Comparison of ENCODE assay signal across 16 cellular contexts in the genomic region with DNA sequence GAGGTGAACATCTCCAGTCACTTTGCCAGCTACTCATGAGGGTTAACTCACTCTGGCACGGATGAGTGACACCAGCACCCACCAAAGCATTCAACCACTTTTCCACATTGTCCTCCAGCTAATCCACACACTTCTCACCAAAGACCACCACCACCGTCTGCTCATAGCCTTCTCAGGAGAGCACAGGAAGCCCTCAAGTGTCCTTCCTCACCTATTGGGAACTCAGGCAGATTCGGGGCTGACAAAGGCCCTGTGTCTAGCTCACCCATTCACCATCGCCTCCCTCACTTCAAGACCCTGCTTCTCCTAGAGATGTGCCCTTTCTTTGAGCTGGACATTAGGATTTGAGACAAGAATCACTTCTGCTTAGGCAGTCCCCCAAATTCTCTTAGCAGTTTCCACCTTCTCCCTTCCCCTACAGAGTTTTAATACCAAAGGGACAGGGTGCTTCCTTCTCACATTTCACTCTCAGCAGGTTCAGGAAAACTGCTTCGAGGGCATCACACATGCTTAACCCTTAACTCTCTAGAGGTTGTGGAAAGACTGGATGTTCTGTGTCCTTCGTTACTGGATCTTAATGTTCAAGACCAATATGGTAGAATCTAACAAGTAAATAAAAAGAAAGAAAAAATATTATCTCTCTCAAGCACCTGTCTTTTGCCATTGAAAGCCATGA. TPM values are rescaled to one million over a fixed set of nuclear protein-coding genes. Genes with fewer than 3 reads are reported as not detected.
DNase-seq lines count a peak whose midpoint lies in the region; ATAC-seq, FAIRE-seq and TF ChIP-seq lines count a peak whose summit lies in the region.
"Had no signal": no experiment of that assay in that cellular context is flagged by ENCODE, and none has a peak within 500 bp of the region (broad histone marks: within the 10 kb centered on the region; RNA-seq: fewer than 3 reads in every experiment).

No MANE protein-coding gene starts in this region.

- peak overlapping the region; percentile 55; the same call in 1 of the 2 replicates for H2BK20ac ChIP-seq in H1 (ENCODE audit: low read length)

- H3K14ac ChIP-seq in H1 (ENCODE audit: insufficient read length), result no peak overlapping the region

- intact Hi-C loops in MCF 10A (cut with micrococcal nuclease) (no loop called here), breast epithelium (cut with DNase I; ENCODE audit: low total_unique reads) (no loop called here)

- no peaks in the 10 kb centered on the region for H3K36me3 ChIP-seq in breast epithelium
- no peaks in the 10 kb centered on the region for H3K36me3 ChIP-seq in H1 (ENCODE audit: control insufficient read depth in 2 of 4, insufficient read depth in 4 of 4, low read length in 3 of 4)
- H3K36me3 ChIP-seq: BLaER1 had no signal

- no peak overlapping the region for H3K27ac ChIP-seq in breast epithelium
- no peak overlapping the region for H3K27ac ChIP-seq in H1 (ENCODE audit: low read depth, low read length)
- H3K27ac ChIP-seq: BLaER1 had no signal

- H3K27me3 Mint-ChIP-seq in MCF 10A (ENCODE audit: insufficient read depth, unreplicated experiment) (no peaks in the 10 kb centered on the region), nephron progenitor cell (ENCODE audit: low read depth, poor library complexity) (no peaks in the 10 kb centered on the region)

- peak overlapping the region; percentile 38 to 58; a peak in 2 of 4 replicates for H3K4me2 ChIP-seq in H1 (ENCODE audit: insufficient read depth in 1 of 2, low read depth in 2 of 2, low read length in 2 of 2)
- H3K4me2 ChIP-seq: BLaER1 had no signal

- H4K91ac ChIP-seq in H1 (replicated peaks; ENCODE audit: insufficient read length, low read length), result peak overlapping the region; percentile 29

- no peak overlapping the region for H2BK120ac ChIP-seq in H1 (replicated peaks; ENCODE audit: low read depth, low read length)

- FAIRE-seq in H1 (lab: Jason Lieb, UNC), result peak; percentile 57

- 0 out of 2 replicates have a peak overlapping the region, but pooled peaks have one; percentile 10 for H3K18ac ChIP-seq in H1 (ENCODE audit: extremely low read depth, low read length)

- H2BK5ac ChIP-seq in H1 (ENCODE audit: low read depth, low read length), result 0 out of 2 replicates have a peak overlapping the region, but pooled peaks have one; percentile 19

- H3K4ac ChIP-seq in H1 (replicated peaks; ENCODE audit: insufficient read length, low read depth, low read length), result no peak overlapping the region

- H3K23ac ChIP-seq in H1 (ENCODE audit: insufficient read length), result no peak overlapping the region

- H3K23me2 ChIP-seq in H1 (ENCODE audit: low read depth, low read length), result no peaks in the 10 kb centered on the region

- H3K27ac Mint-ChIP-seq in MCF 10A (ENCODE audit: low read depth, unreplicated experiment) (peak overlapping the region; percentile 68), nephron progenitor cell (peak overlapping the region; percentile 64)
- H3K27ac Mint-ChIP-seq: CD8-positive, alpha-beta memory T cell had no signal

- no peak overlapping the region for H3K4me3 ChIP-seq in breast epithelium
- no peak overlapping the region for H3K4me3 ChIP-seq in H1 (ENCODE audit: extremely low read depth in 1 of 4, insufficient read depth in 2 of 4, low read depth in 3 of 4, low read length in 4 of 4)
- H3K4me3 ChIP-seq: BLaER1 had no signal

- no peaks in the 10 kb centered on the region for H3K79me2 ChIP-seq in H1 (ENCODE audit: control insufficient read depth in 1 of 2, insufficient read depth in 2 of 2, low read length in 2 of 2)

- peak overlapping the region; percentile 44; the same call in 1 of the 2 replicates for H2BK12ac ChIP-seq in H1 (ENCODE audit: low read depth, low read length)

- CTCF ChIA-PET in MCF 10A (lab: Yijun Ruan, JAX) (no interaction called here), H1 (lab: Charles Lee; ENCODE audit: partially characterized antibody) (interaction anchor here (0.7 to 1.3 kb wide), 4 partner anchors 14 to 46 kb away, joined by 3 to 4 read pairs (median 4); no protein-coding TSS in a partner anchor)

- H3K4me3 Mint-ChIP-seq in MCF 10A (ENCODE audit: unreplicated experiment), result no peak overlapping the region
- H3K4me3 Mint-ChIP-seq in nephron progenitor cell, result no peak overlapping the region
- H3K4me3 Mint-ChIP-seq: CD8-positive, alpha-beta memory T cell had no signal

- no peaks in the 10 kb centered on the region for H3K9me3 ChIP-seq in breast epithelium
- no peaks in the 10 kb centered on the region for H3K9me3 ChIP-seq in H1 (ENCODE audit: insufficient read depth in 2 of 2, low read depth in 1 of 2, low read length in 1 of 2)
- H3K9me3 ChIP-seq: BLaER1, Caco-2 had no signal

- H3K4me1 ChIP-seq in breast epithelium, result no peaks in the 10 kb centered on the region
- peaks cover 0 to 10% (median 4%) of the 10 kb centered on the region in 4 experiments; a peak in 4 of 7 replicates for H3K4me1 ChIP-seq in H1 (replicated peaks in 1 of 4; ENCODE audit: control insufficient read depth in 3 of 4, insufficient read depth in 4 of 4, low read length in 3 of 4)
- H3K4me1 ChIP-seq: BLaER1, Caco-2 had no signal

- H3K79me1 ChIP-seq in H1 (ENCODE audit: low read depth, low read length), result no peaks in the 10 kb centered on the region

- WGBS in H1 (ENCODE audit: extremely low coverage in 1 of 2, insufficient coverage in 1 of 2, insufficient read length in 1 of 2, insufficient replicate concordance in 2 of 2, low coverage in 1 of 2, low lambda C conversion rate in 2 of 2, missing lambda C conversion rate in 1 of 2), 2 experiments, result 59% methylated on average over 6 of the region's 6 CpGs; no CpG with 5 or more reads in 1 of the 2 experiments

- POLR2A ChIA-PET in MCF 10A (lab: Yijun Ruan, JAX) (no interaction called here), H1 (lab: Charles Lee; ENCODE audit: partially characterized antibody) (no interaction called here)

- no peak overlapping the region for H2BK15ac ChIP-seq in H1 (ENCODE audit: low read length)

- TF ChIP-seq POLR2A in breast epithelium (IDR thresholded peaks at IDR 0.05) (no peak), H1 (IDR thresholded peaks at IDR 0.05; ENCODE audit: control extremely low read depth in 1 of 2, low read depth in 2 of 2, low read length in 2 of 2) (no peak)

- H4K5ac ChIP-seq in H1 (ENCODE audit: insufficient read length, low read depth, low read length), result no peak overlapping the region

- no peak for TF ChIP-seq RAD21 in H1 (IDR thresholded peaks at IDR 0.05 in 1 of 2, conservative IDR thresholded peaks at IDR 0.05 in 1 of 2; ENCODE audit: low read depth in 2 of 2, low read length in 2 of 2)

- H3K36me3 Mint-ChIP-seq in MCF 10A (ENCODE audit: insufficient read depth, unreplicated experiment), result no peaks in the 10 kb centered on the region
- no peaks in the 10 kb centered on the region for H3K36me3 Mint-ChIP-seq in nephron progenitor cell (ENCODE audit: low read depth)
- H3K36me3 Mint-ChIP-seq: CD8-positive, alpha-beta memory T cell had no signal

- H3K4me1 Mint-ChIP-seq in MCF 10A (ENCODE audit: insufficient read depth, unreplicated experiment), result peaks cover 20% of the 10 kb centered on the region
- H3K4me1 Mint-ChIP-seq in nephron progenitor cell, result peaks cover 15% of the 10 kb centered on the region

- no TSS peak for BruUV-seq in MCF 10A (replicated peaks; lab: Mats Ljungman, UMichigan)

- DNase-seq in MCF 10A (ENCODE audit: unreplicated experiment) (no peak), breast epithelium (ENCODE audit: low spot score in 2 of 2) (no peak), H1 (ENCODE audit: low read depth in 1 of 2, low spot score in 2 of 2) (no peak), nephron progenitor cell (no peak), amygdala (lab: John Stamatoyannopoulos, UW) (no peak)
- no peak for DNase-seq in activated CD4-positive, alpha-beta T cell treated with anti-CD3 and anti-CD28 coated beads for 4 hours
- DNase-seq: 8988T; AML-193; Caco-2; CD8-positive, alpha-beta memory T cell; DMS53; GF-D8; H7 had no signal

- ATAC-seq in HG02981 (IDR thresholded peaks at IDR 0.05; ENCODE audit: unreplicated experiment), result no peak

- H3K9me3 Mint-ChIP-seq in MCF 10A (ENCODE audit: unreplicated experiment), result no peaks in the 10 kb centered on the region
- no peaks in the 10 kb centered on the region for H3K9me3 Mint-ChIP-seq in nephron progenitor cell

- H3K56ac ChIP-seq in H1 (replicated peaks; ENCODE audit: insufficient read length, low read depth, low read length), result no peak overlapping the region

- no peak overlapping the region for H4K8ac ChIP-seq in H1 (ENCODE audit: extremely low read depth, insufficient read depth, low read length)

- H2AFZ ChIP-seq in H1 (ENCODE audit: low read length), result peak overlapping the region; percentile 92; the same call in 1 of the 2 replicates

- TF ChIP-seq EP300 in H1 (IDR thresholded peaks at IDR 0.05; ENCODE audit: borderline replicate concordance in 1 of 2, low read depth in 2 of 2, low read length in 2 of 2), result no peak

- H3K27me3 ChIP-seq in breast epithelium, result no peaks in the 10 kb centered on the region
- H3K27me3 ChIP-seq in H1 (replicated peaks in 1 of 4; ENCODE audit: control insufficient read depth in 3 of 4, extremely low read depth in 1 of 4, insufficient read depth in 3 of 4, low read length in 3 of 4), result no peaks in the 10 kb centered on the region
- H3K27me3 ChIP-seq: BLaER1 had no signal

- no peak overlapping the region for H2AK5ac ChIP-seq in H1 (ENCODE audit: low read depth, low read length)

- H4K20me1 ChIP-seq in H1 (replicated peaks in 1 of 2; ENCODE audit: control insufficient read depth in 1 of 2, insufficient read depth in 2 of 2, low read length in 2 of 2), result no peaks in the 10 kb centered on the region
- H4K20me1 ChIP-seq: BLaER1 had no signal

- TF ChIP-seq CTCF in MCF 10A (IDR thresholded peaks at IDR 0.05; ENCODE audit: unreplicated experiment) (no peak), breast epithelium (IDR thresholded peaks at IDR 0.05) (no peak), H1 (IDR thresholded peaks at IDR 0.05; ENCODE audit: control extremely low read depth in 1 of 3, insufficient read depth in 1 of 3, low read depth in 1 of 3, low read length in 3 of 3) (no peak), nephron progenitor cell (IDR thresholded peaks at IDR 0.05) (no peak)

- H3K9ac ChIP-seq in H1 (replicated peaks in 1 of 4; ENCODE audit: extremely low read depth in 1 of 4, low read depth in 3 of 4, low read length in 3 of 4), result no peak overlapping the region; a peak in 2 of 7 replicates
- H3K9ac ChIP-seq: BLaER1 had no signal

RNA-seq across cellular contexts. Expression of gene RXFP1, which starts 11.0 kb away (rescaled TPM):
- 3.9 and 4.7 TPM in 2 replicates for total RNA-seq in MCF 10A (2022)
- total RNA-seq in breast epithelium, result under 1 TPM in 1 of 3 donors, not detected in 2; 0.15 TPM
- total RNA-seq in H1 (2021; fragmentation: NEBNext Ultra II Directional; extraction: Animal tissue kit (Norgen Biotek cat#: 25700)), result 0.56 and 0.57 TPM in 2 replicates
- 0.13 and 0.14 TPM in 2 replicates for polyA plus RNA-seq in H1 (2011; rRNA removed)
- polyA plus RNA-seq in H1 (2011; cell fraction: cytosol; rRNA removed), result 0.16 TPM
- 0.06 TPM for polyA plus RNA-seq in H1 (2011; cell fraction: nucleus; rRNA removed)
- polyA plus RNA-seq in H1 (2012, experiment 1 of 2), result 0.13 to 0.29 TPM (median 0.17 TPM) in 4 replicates
- 0.07 TPM for polyA plus RNA-seq in H1 (2012, experiment 2 of 2)
- polyA plus RNA-seq in H1 (2013, experiment 1 of 2), result 0.20 TPM
- 0.15 TPM for polyA plus RNA-seq in H1 (2013, experiment 2 of 2)
- 0.09 and 0.17 TPM in 2 replicates for polyA minus RNA-seq in H1 (2011; rRNA and poly(A)+ RNA removed)
- polyA minus RNA-seq in H1 (2011; cell fraction: cytosol; rRNA and poly(A)+ RNA removed), result not detected
- not detected for polyA minus RNA-seq in H1 (2011; cell fraction: nucleus; rRNA and poly(A)+ RNA removed)
- total RNA-seq: Caco-2; CD8-positive, alpha-beta memory T cell; H7; HT1080 had no signal
- polyA plus RNA-seq: CD8-positive, alpha-beta memory T cell had no signal
